In genomic region chr3:24944803-24945202, GRCh38 we compare ENCODE assay signal across 8 cellular contexts.
"Had no signal": no experiment of that assay in that cellular context is flagged by ENCODE, and none has a peak within 500 bp of the region (broad histone marks: within the 10 kb centered on the region; RNA-seq: fewer than 3 reads in every experiment).

No MANE protein-coding gene starts in this region.

- H3K9ac ChIP-seq: KMS-11 had no signal

- H3K27ac ChIP-seq: KMS-11 had no signal

- H2AFZ ChIP-seq: GM23338 had no signal

- FAIRE-seq: H1, H54, HTR-8/SVneo had no signal

- H3K4me2 ChIP-seq: GM23338, KMS-11 had no signal

- DNase-seq: H9, HCEC 1CT, KBM-7 had no signal

- ATAC-seq: GM23338 had no signal

- H3K4me3 ChIP-seq: GM23338 had no signal
